23 cellular contexts compared by ENCODE assay signal in genomic region chr12:119145367-119145766, GRCh38. TPM values are rescaled to one million over a fixed set of nuclear protein-coding genes. Genes with fewer than 3 reads are reported as not detected.
"Had no signal": no experiment of that assay in that cellular context is flagged by ENCODE, and none has a peak within 500 bp of the region (broad histone marks: within the 10 kb centered on the region; RNA-seq: fewer than 3 reads in every experiment).

No MANE protein-coding gene starts in this region.

- ATAC-seq: activated naive CD4-positive, alpha-beta T cell treated with anti-CD3 and anti-CD28 coated beads, Interleukin-2, amount 50 U/mL, for 72 hours; left colon; T-cell; upper lobe of right lung had no signal

- H3K36me3 ChIP-seq: sigmoid colon, upper lobe of right lung had no signal

- H3K27me3 ChIP-seq: hepatocyte, sigmoid colon, upper lobe of right lung had no signal

- DNase-seq: activated CD4-positive, alpha-beta T cell treated with anti-CD3 and anti-CD28 coated beads for 1 hour; activated gamma-delta T cell treated with Interleukin-2 at 50 U/mL for 16 hours; activated T-cell treated with anti-CD3 and anti-CD28 coated beads, Interleukin-2, amount 50 U/mL, for 1 hour; aorta; erythroblast; foreskin melanocyte; left colon; occipital lobe; sigmoid colon; stimulated activated CD4-positive, alpha-beta T cell treated with anti-CD3 and anti-CD28 coated beads, Interleukin-15, amount 100 ng/mL, for 24 hours; stimulated activated CD8-positive, alpha-beta memory T cell treated with anti-CD3 and anti-CD28 coated beads, Interleukin-4, amount 100 ng/mL, for 48 hours; stimulated activated naive CD4-positive, alpha-beta T cell; T-cell; upper lobe of right lung; WERI-Rb-1 had no signal

- H3K9me3 ChIP-seq: sigmoid colon, upper lobe of right lung had no signal

- H3K4me1 ChIP-seq: sigmoid colon, upper lobe of right lung had no signal

- H3K27ac ChIP-seq: hepatocyte, sigmoid colon, upper lobe of right lung, WERI-Rb-1 had no signal

- H3K79me2 ChIP-seq: hepatocyte had no signal

- H3K27me3 Mint-ChIP-seq: brain had no signal

- H3K36me3 Mint-ChIP-seq: memory B cell, T-cell had no signal

- H3K27ac Mint-ChIP-seq: activated naive CD4-positive, alpha-beta T cell treated with anti-CD3 and anti-CD28 coated beads, Interleukin-2, amount 50 U/mL, for 72 hours; brain; memory B cell; nephron; T-cell; T-helper 2 cell treated with Interferon-gamma antibody and Interleukin-4, amounts not matched to agents 5 μg/mL and 100 μg/mL, for 36 hours had no signal

- H3K4me1 Mint-ChIP-seq: brain, memory B cell, nephron, T-cell had no signal

- H3K4me3 ChIP-seq: hepatocyte, sigmoid colon, smooth muscle cell, upper lobe of right lung had no signal

- H3K4me3 Mint-ChIP-seq: brain; memory B cell; nephron; T-cell; T-helper 2 cell treated with Interferon-gamma antibody and Interleukin-4, amounts not matched to agents 5 μg/mL and 100 μg/mL, for 36 hours had no signal

- H3K4me2 ChIP-seq: hepatocyte, smooth muscle cell had no signal

- H3K9me3 Mint-ChIP-seq: nephron; T-helper 2 cell treated with Interferon-gamma antibody and Interleukin-4, amounts not matched to agents 5 μg/mL and 100 μg/mL, for 36 hours had no signal

RNA-seq across cellular contexts. Expression of gene HSPB8, which starts 33.4 kb away (rescaled TPM):
- total RNA-seq: activated naive CD4-positive, alpha-beta T cell treated with anti-CD3 and anti-CD28 coated beads, Interleukin-2, amount 50 U/mL, for 72 hours; mononuclear cell had no signal
